In the genomic region with DNA sequence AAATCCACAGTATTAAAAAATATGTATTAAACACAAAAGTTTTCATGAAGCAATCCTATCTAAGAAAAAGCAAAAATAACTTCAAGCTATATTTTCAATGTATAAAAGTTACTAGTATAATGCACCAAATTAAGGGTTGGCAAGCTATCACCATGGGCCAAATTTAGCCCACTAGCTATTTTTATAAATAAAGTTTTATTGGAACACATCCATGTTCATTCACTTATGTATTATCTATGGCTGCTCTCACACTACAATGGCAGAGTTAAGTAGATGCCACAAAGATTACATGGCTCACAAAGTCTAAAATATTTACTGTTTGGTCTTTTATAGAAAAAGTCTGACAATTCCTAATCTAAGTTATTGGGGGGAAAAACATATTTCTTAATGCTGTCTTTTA, we compare ENCODE assay signal across 23 cellular contexts.
"Had no signal": no experiment of that assay in that cellular context is flagged by ENCODE, and none has a peak within 500 bp of the region (broad histone marks: within the 10 kb centered on the region; RNA-seq: fewer than 3 reads in every experiment).

No MANE protein-coding gene starts in this region.

- H3K27ac ChIP-seq: coronary artery, dorsolateral prefrontal cortex, esophagus muscularis mucosa, gastrocnemius medialis, heart right ventricle, left lung, lower lobe of right lung had no signal

- H3K4me3 ChIP-seq: coronary artery, dorsolateral prefrontal cortex, esophagus muscularis mucosa, gastrocnemius medialis, heart right ventricle, left lung, lower lobe of right lung had no signal

- H3K4me1 ChIP-seq: esophagus muscularis mucosa, left lung, lower lobe of right lung had no signal

- DNase-seq: dermis blood vessel endothelial cell; dorsolateral prefrontal cortex; effector CD4-positive, alpha-beta T cell; effector memory CD4-positive, alpha-beta T cell; foreskin fibroblast; foreskin melanocyte; gastrocnemius medialis; glutamatergic neuron; head of caudate nucleus; heart right ventricle; hippocampal formation; left cardiac atrium; left lung; left ventricle myocardium superior; lower lobe of right lung; mesendoderm; midbrain had no signal

- H3K9me3 ChIP-seq: gastrocnemius medialis, lower lobe of right lung had no signal

- ATAC-seq: gastrocnemius medialis, heart right ventricle, left cardiac atrium, left lung, left ventricle myocardium superior, lower lobe of right lung had no signal

- FAIRE-seq: colon, endothelial cell of umbilical vein, islet of Langerhans, keratinocyte had no signal

- H3K27me3 ChIP-seq: dorsolateral prefrontal cortex, esophagus muscularis mucosa, gastrocnemius medialis, heart right ventricle, left lung had no signal
